Comparison of ENCODE assay signal across 12 cellular contexts in genomic region chr11:22634897-22635629, GRCh38. TPM values are rescaled to one million over a fixed set of nuclear protein-coding genes. Genes with fewer than 3 reads are reported as not detected.
DNase-seq lines count a peak whose midpoint lies in the region; ATAC-seq and TF ChIP-seq lines count a peak whose summit lies in the region.
"Had no signal": no experiment of that assay in that cellular context is flagged by ENCODE, and none has a peak within 500 bp of the region (broad histone marks: within the 10 kb centered on the region; RNA-seq: fewer than 3 reads in every experiment).

No MANE protein-coding gene starts in this region.

- in situ Hi-C loops in GM13977 (cut with MboI; ENCODE audit: low pct_unique_long_range_greater_than_20kb, low sequenced_read_pairs, unreplicated experiment), result no loop called here

- DNase-seq in HCEC 1CT, result peak; percentile 55
- DNase-seq in NCI-H2171 treated with DMSO at 0.1 percent for 48 hours (lab: John Stamatoyannopoulos, UW), result peak; percentile 79
- peak; percentile 25 for DNase-seq in brain pericyte (ENCODE audit: low read depth, low spot score)
- DNase-seq in naive thymus-derived CD8-positive, alpha-beta T cell, result no peak
- DNase-seq in GM13977 (ENCODE audit: low spot score), result no peak
- no peak for DNase-seq in D341Med (ENCODE audit: low spot score)
- DNase-seq: effector CD8-positive, alpha-beta T cell; KG1; testis had no signal

- H3K27ac Mint-ChIP-seq in naive thymus-derived CD8-positive, alpha-beta T cell, result no peak overlapping the region

- H3K27me3 Mint-ChIP-seq in naive thymus-derived CD8-positive, alpha-beta T cell, result no peaks in the 10 kb centered on the region

- POLR2A ChIA-PET in naive thymus-derived CD8-positive, alpha-beta T cell (lab: Charles Lee), result interaction anchor here (1.0 kb wide), 1 partner anchor 10 kb away, joined by 3 read pairs; no protein-coding TSS in a partner anchor

- peaks cover 0 to 3% (median 0%) of the 10 kb centered on the region in 9 donors for H3K9me3 Mint-ChIP-seq in naive thymus-derived CD8-positive, alpha-beta T cell

- peaks cover 0 to 6% (median 5%) of the 10 kb centered on the region in 3 donors for H3K36me3 Mint-ChIP-seq in naive thymus-derived CD8-positive, alpha-beta T cell

- peak; percentile 14 to 44 for ATAC-seq in naive thymus-derived CD8-positive, alpha-beta T cell
- ATAC-seq in HG02973 (IDR thresholded peaks at IDR 0.05; ENCODE audit: unreplicated experiment) (no peak), HG03095 (IDR thresholded peaks at IDR 0.05; ENCODE audit: unreplicated experiment) (no peak)
- ATAC-seq: HCT116 had no signal

- peaks cover 0 to 30% (median 8%) of the 10 kb centered on the region in 4 donors for H3K4me1 Mint-ChIP-seq in naive thymus-derived CD8-positive, alpha-beta T cell

- no peak overlapping the region for H3K4me3 Mint-ChIP-seq in naive thymus-derived CD8-positive, alpha-beta T cell

- no peak for TF ChIP-seq CTCF in GM13977 (IDR thresholded peaks at IDR 0.05; ENCODE audit: extremely low read depth, insufficient read depth, missing control alignments)

RNA-seq across cellular contexts. Expression of gene FANCF, which starts 9.4 kb away (rescaled TPM):
- 10 to 100 TPM; 21.9 to 23.2 TPM for total RNA-seq in naive thymus-derived CD8-positive, alpha-beta T cell
- 10 to 100 TPM; 16.9 to 19.7 (median 17.0) TPM for polyA plus RNA-seq in naive thymus-derived CD8-positive, alpha-beta T cell

RNA-seq across cellular contexts. Expression of gene GAS2, which starts 31.3 kb away (rescaled TPM):
- total RNA-seq in naive thymus-derived CD8-positive, alpha-beta T cell, result 1 to 10 TPM; 5.7 to 6.0 TPM
- polyA plus RNA-seq in naive thymus-derived CD8-positive, alpha-beta T cell, result 1 to 10 TPM; 2.9 to 5.0 (median 3.9) TPM

Comparison
In these comparisons a context has a peak if more than half of its experiments do, and no peak if none do; other contexts are left out.
1. DNase-seq: peak in HCEC 1CT (single experiment), NCI-H2171 treated with DMSO at 0.1 percent for 48 hours (single experiment) and brain pericyte (single experiment); none in naive thymus-derived CD8-positive, alpha-beta T cell (0 of 10), GM13977 (single experiment) and D341Med (single experiment).
2. ATAC-seq: peak in naive thymus-derived CD8-positive, alpha-beta T cell (2 of 2); none in HG02973 (single experiment) and HG03095 (single experiment).